12 cellular contexts compared by ENCODE assay signal in the genomic region with DNA sequence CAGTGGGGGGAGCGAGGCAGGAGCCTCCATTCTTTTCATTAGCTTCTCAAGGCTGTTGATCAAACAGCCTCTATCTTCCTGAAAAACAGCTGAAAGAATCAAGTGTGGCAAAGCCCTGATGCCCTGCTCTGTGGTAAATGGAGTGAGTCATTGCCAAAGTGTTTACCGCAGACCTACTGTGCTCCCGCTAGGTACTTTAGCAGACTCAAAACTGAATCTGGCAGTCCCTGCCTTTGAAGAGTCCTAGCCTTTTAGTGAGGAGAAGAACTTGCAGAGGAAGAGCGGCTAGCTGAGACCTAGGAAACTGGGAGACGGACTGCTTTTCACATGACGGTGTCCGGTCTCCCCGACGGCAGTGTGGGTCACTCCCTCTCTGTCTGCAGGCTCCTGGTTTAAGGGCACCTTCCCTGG. TPM values are rescaled to one million over a fixed set of nuclear protein-coding genes. Genes with fewer than 3 reads are reported as not detected.
A peak's percentile ranks its signal among the peaks of the same experiment; 100 is the strongest.
DNase-seq lines count a peak whose midpoint lies in the region; ATAC-seq and TF ChIP-seq lines count a peak whose summit lies in the region.
"Had no signal": no experiment of that assay in that cellular context is flagged by ENCODE, and none has a peak within 500 bp of the region (broad histone marks: within the 10 kb centered on the region; RNA-seq: fewer than 3 reads in every experiment).

No MANE protein-coding gene starts in this region.

- H3K4me1 ChIP-seq in gastrocnemius medialis: peaks cover 0 to 31% of the 10 kb centered on the region in 2 donors
- peaks cover 7% of the 10 kb centered on the region; the same call in 1 of the 2 replicates for H3K4me1 ChIP-seq in BE2C

- intact Hi-C loops in gastrocnemius medialis (cut with DNase I; ENCODE audit: low total_unique reads): no loop called here

- H3K9me3 Mint-ChIP-seq in brain: no peaks in the 10 kb centered on the region
- H3K9me3 Mint-ChIP-seq: WTC11 had no signal

- TF ChIP-seq CTCF in brain (conservative IDR thresholded peaks at IDR 0.05) (no peak), gastrocnemius medialis (IDR thresholded peaks at IDR 0.05 in 4 of 5, conservative IDR thresholded peaks at IDR 0.05 in 1 of 5) (no peak), BE2C (IDR thresholded peaks at IDR 0.05; ENCODE audit: low read depth, low read length) (no peak)

- H3K9me3 ChIP-seq in gastrocnemius medialis (no peaks in the 10 kb centered on the region), BE2C (no peaks in the 10 kb centered on the region)

- H3K36me3 ChIP-seq in gastrocnemius medialis (no peaks in the 10 kb centered on the region), BE2C (no peaks in the 10 kb centered on the region)

- H3K4me3 Mint-ChIP-seq in brain: peak overlapping the region; percentile 33 to 93 (median 83)
- H3K4me3 Mint-ChIP-seq: WTC11 had no signal

- no peak for ATAC-seq in gastrocnemius medialis
- ATAC-seq in GM19463 (IDR thresholded peaks at IDR 0.05; ENCODE audit: unreplicated experiment): no peak
- ATAC-seq: HCT116, WTC11 had no signal

- H3K27me3 ChIP-seq in gastrocnemius medialis (peaks cover 9 to 17% (median 13%) of the 10 kb centered on the region in 3 donors), BE2C (peaks cover 10% of the 10 kb centered on the region)

- in situ Hi-C loops in gastrocnemius medialis (cut with MboI; ENCODE audit: low sequenced_read_pairs in 4 of 4): no loop called here

- no peak for TF ChIP-seq POLR2A in gastrocnemius medialis (IDR thresholded peaks at IDR 0.05)

- H3K27ac Mint-ChIP-seq in brain: peak overlapping the region in 3 of 5 experiments; percentile 31 to 75 (median 50)
- H3K27ac Mint-ChIP-seq: WTC11 had no signal

- DNase-seq in EL (peak; percentile 25), M059J (ENCODE audit: low read depth) (peak; percentile 49), gastrocnemius medialis (no peak), NCI-H1048 (lab: John Stamatoyannopoulos, UW) (no peak), BE2C (no peak), T-helper 9 cell (no peak)
- DNase-seq: NCI-H510A had no signal

- H3K4me3 ChIP-seq in gastrocnemius medialis (no peak overlapping the region), BE2C (ENCODE audit: low read depth, low read length) (no peak overlapping the region)

- H3K27ac ChIP-seq in gastrocnemius medialis: peak overlapping the region; percentile 31 to 72 (median 69)

- H3K36me3 Mint-ChIP-seq in brain: no peaks in the 10 kb centered on the region
- H3K36me3 Mint-ChIP-seq: WTC11 had no signal

- H3K4me1 Mint-ChIP-seq in brain: peaks cover 35% of the 10 kb centered on the region

- peaks cover 36% of the 10 kb centered on the region for H3K27me3 Mint-ChIP-seq in brain

RNA-seq across cellular contexts. Expression of gene ANKRD33B, which starts 3.3 kb away (rescaled TPM):
- total RNA-seq in M059J (2014; rRNA removed; shearing (Covaris generic)): 0.49 and 1.9 TPM in 2 replicates
- polyA plus RNA-seq in brain (ENCODE audit: insufficient read depth, low read depth, low replicate concordance): 1.2 TPM
- total RNA-seq in gastrocnemius medialis: 10 to 100 TPM in 2 of 4 donors, 1 to 10 TPM in 2; 2.2 to 38.9 (median 15.1) TPM
- 1.9 TPM for polyA plus RNA-seq in BE2C (2012; ENCODE audit: insufficient read depth, insufficient read length, low read depth)
- total RNA-seq: HT-29 had no signal

Comparison
In these comparisons a context has a peak if more than half of its experiments do, and no peak if none do; other contexts are left out.
1. DNase-seq: peak in EL (single experiment) and M059J (single experiment); none in gastrocnemius medialis (0 of 2), NCI-H1048 (single experiment), BE2C (single experiment) and T-helper 9 cell (single experiment).